ENCODE assay signal across 11 cellular contexts in genomic region chr20:57654998-57655811, GRCh38. TPM values are rescaled to one million over a fixed set of nuclear protein-coding genes. Genes with fewer than 3 reads are reported as not detected.
DNase-seq lines count a peak whose midpoint lies in the region; ATAC-seq and TF ChIP-seq lines count a peak whose summit lies in the region.
"Had no signal": no experiment of that assay in that cellular context is flagged by ENCODE, and none has a peak within 500 bp of the region (broad histone marks: within the 10 kb centered on the region; RNA-seq: fewer than 3 reads in every experiment).

No MANE protein-coding gene starts in this region.

- H3K27me3 Mint-ChIP-seq in effector memory CD8-positive, alpha-beta T cell: peaks cover 5 to 21% of the 10 kb centered on the region in 2 donors
- H3K27me3 Mint-ChIP-seq: stimulated activated memory B cell treated with anti-CD40 and anti-IgM and Interleukin-4, amounts not matched to agents 10 μg/mL and 1 μg/mL and 100 μg/mL, for 72 hours had no signal

- no peaks in the 10 kb centered on the region for H3K9me2 ChIP-seq in OCI-LY7 (ENCODE audit: insufficient read depth, low read length)

- no peak overlapping the region for H2AFZ ChIP-seq in OCI-LY7 (ENCODE audit: low read length)

- POLR2A ChIA-PET in OCI-LY7 (lab: Charles Lee): interaction anchor here (0.6 to 1.1 kb wide), 2 partner anchors 27 to 28 kb away, joined by 3 to 8 read pairs; no protein-coding TSS in a partner anchor

- H3K79me2 ChIP-seq in OCI-LY7 (ENCODE audit: insufficient read depth, low read depth, low read length): no peaks in the 10 kb centered on the region

- H3K4me2 ChIP-seq in OCI-LY7 (ENCODE audit: low read length): no peak overlapping the region

- peaks cover 14% of the 10 kb centered on the region for H3K4me1 ChIP-seq in OCI-LY7 (ENCODE audit: insufficient read depth, low read length, poor library complexity, severe bottlenecking)

- H3K9me3 ChIP-seq in OCI-LY7 (ENCODE audit: low read length): no peaks in the 10 kb centered on the region

- H3K36me3 ChIP-seq in OCI-LY7 (ENCODE audit: insufficient read depth, low read length): peaks cover 4% of the 10 kb centered on the region; the same call in 1 of the 2 replicates

- no peaks in the 10 kb centered on the region for H4K20me1 ChIP-seq in OCI-LY7 (ENCODE audit: insufficient read depth, low read length)

- no peak overlapping the region for H3K27ac ChIP-seq in OCI-LY7 (ENCODE audit: low read depth, low read length, poor library complexity, severe bottlenecking)

- no peak for TF ChIP-seq CTCF in OCI-LY7 (conservative IDR thresholded peaks at IDR 0.05; ENCODE audit: low read length)
- no peak for TF ChIP-seq CTCF in omental fat pad (IDR thresholded peaks at IDR 0.05)

- peak overlapping the region; percentile 6 to 44 for H3K27ac Mint-ChIP-seq in effector memory CD8-positive, alpha-beta T cell
- H3K27ac Mint-ChIP-seq: nephron progenitor cell; stimulated activated memory B cell treated with anti-CD40 and anti-IgM and Interleukin-4, amounts not matched to agents 10 μg/mL and 1 μg/mL and 100 μg/mL, for 72 hours had no signal

- peak; percentile 43 for DNase-seq in D341Med (ENCODE audit: low spot score)
- DNase-seq in OCI-LY7 (ENCODE audit: low spot score): peak; percentile 12
- DNase-seq in effector memory CD8-positive, alpha-beta T cell: no peak
- peak; percentile 18 for DNase-seq in omental fat pad (ENCODE audit: low spot score)
- DNase-seq in Kasumi-1 (lab: John Stamatoyannopoulos, UW): no peak
- DNase-seq in NCI-H2196 treated with DMSO at 0.1 percent for 48 hours (lab: John Stamatoyannopoulos, UW; ENCODE audit: unreplicated experiment): no peak
- DNase-seq: NCI-H2107 had no signal

- no peaks in the 10 kb centered on the region for H3K9me3 Mint-ChIP-seq in effector memory CD8-positive, alpha-beta T cell
- H3K9me3 Mint-ChIP-seq: nephron progenitor cell; stimulated activated memory B cell treated with anti-CD40 and anti-IgM and Interleukin-4, amounts not matched to agents 10 μg/mL and 1 μg/mL and 100 μg/mL, for 72 hours had no signal

- no peaks in the 10 kb centered on the region for H3K36me3 Mint-ChIP-seq in effector memory CD8-positive, alpha-beta T cell (ENCODE audit: insufficient read depth)

- CTCF ChIA-PET in OCI-LY7 (lab: Charles Lee; ENCODE audit: unreplicated experiment): no interaction called here

- ATAC-seq in effector memory CD8-positive, alpha-beta T cell (replicated peaks): no peak
- ATAC-seq in omental fat pad (ENCODE audit: low FRiP score) (no peak), HG03571 (IDR thresholded peaks at IDR 0.05; ENCODE audit: unreplicated experiment) (no peak), HG03442 (IDR thresholded peaks at IDR 0.05; ENCODE audit: unreplicated experiment) (no peak)

- no TSS peak for BruUV-seq in OCI-LY7 (replicated peaks; lab: Mats Ljungman, UMichigan)

- intact Hi-C loops in OCI-LY7 (cut with micrococcal nuclease; ENCODE audit: unreplicated experiment): loop anchor here (1.0 to 5.0 kb wide), 7 partner anchors 23 to 554 kb away; partner anchors contain the start of gene PMEPA1

- no peak overlapping the region for H3K4me3 Mint-ChIP-seq in effector memory CD8-positive, alpha-beta T cell
- H3K4me3 Mint-ChIP-seq: nephron progenitor cell; stimulated activated memory B cell treated with anti-CD40 and anti-IgM and Interleukin-4, amounts not matched to agents 10 μg/mL and 1 μg/mL and 100 μg/mL, for 72 hours had no signal

- H3K4me3 ChIP-seq in OCI-LY7 (ENCODE audit: low read depth, low read length, poor library complexity, severe bottlenecking): no peak overlapping the region

- H3K4me1 Mint-ChIP-seq in effector memory CD8-positive, alpha-beta T cell (ENCODE audit: low read depth in 2 of 2): peaks cover 20 to 34% of the 10 kb centered on the region in 2 donors

RNA-seq across cellular contexts. Expression of gene ZBP1, which starts 35.0 kb away (rescaled TPM):
- 1.7 and 3.7 TPM in 2 replicates for total RNA-seq in OCI-LY7 (2014; rRNA removed; shearing (Covaris generic))
- total RNA-seq in OCI-LY7 (2022) (1.5 and 2.0 TPM in 2 replicates), omental fat pad (under 1 TPM in 3 of 4 donors, not detected in 1; 0.28 to 0.84 (median 0.56) TPM)

RNA-seq across cellular contexts. Expression of gene PMEPA1, which starts 54.6 kb away (rescaled TPM):
- total RNA-seq in OCI-LY7 (2014; rRNA removed; shearing (Covaris generic)): 1.4 and 1.8 TPM in 2 replicates
- total RNA-seq in OCI-LY7 (2022): 3.7 and 4.3 TPM in 2 replicates
- 10 to 100 TPM; 10.4 to 42.7 (median 18.9) TPM for total RNA-seq in omental fat pad

Comparison
In these comparisons a context has a peak if more than half of its experiments do, and no peak if none do; other contexts are left out.
1. DNase-seq: peak in D341Med (single experiment), OCI-LY7 (single experiment) and omental fat pad (single experiment); none in effector memory CD8-positive, alpha-beta T cell (0 of 3), Kasumi-1 (0 of 2) and NCI-H2196 treated with DMSO at 0.1 percent for 48 hours (single experiment).